19 cellular contexts compared by ENCODE assay signal in the genomic region with DNA sequence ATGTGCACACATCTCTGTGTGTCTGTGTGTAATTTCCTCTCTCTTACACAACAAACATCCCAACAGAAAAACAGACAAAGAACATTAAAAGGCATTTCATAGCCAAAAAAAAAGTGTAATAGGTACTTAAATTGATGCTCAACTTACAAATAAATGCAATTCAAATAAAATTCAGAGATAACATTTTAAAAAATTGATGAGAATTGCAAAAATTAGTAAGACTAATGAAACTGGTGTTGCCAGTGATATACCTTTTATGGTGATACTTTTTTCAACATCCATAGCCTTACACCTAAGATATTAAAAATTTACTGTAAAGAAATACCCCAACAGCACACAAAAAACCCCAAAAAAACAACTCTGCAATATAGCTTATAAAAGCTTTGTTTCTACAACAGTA.
"Had no signal": no experiment of that assay in that cellular context is flagged by ENCODE, and none has a peak within 500 bp of the region (broad histone marks: within the 10 kb centered on the region; RNA-seq: fewer than 3 reads in every experiment).

No MANE protein-coding gene starts in this region.

- H3K4me1 ChIP-seq: esophagus muscularis mucosa, foreskin keratinocyte, gastroesophageal sphincter, heart left ventricle, left lung, lower lobe of right lung had no signal

- FAIRE-seq: colon, endothelial cell of umbilical vein, keratinocyte had no signal

- ATAC-seq: foreskin keratinocyte, gastroesophageal sphincter, heart left ventricle, left cardiac atrium, left lung, left ventricle myocardium superior, lower lobe of right lung, mucosa of descending colon had no signal

- H3K4me3 ChIP-seq: coronary artery, dorsolateral prefrontal cortex, esophagus muscularis mucosa, gastroesophageal sphincter, heart left ventricle, left lung, lower lobe of right lung, mucosa of descending colon had no signal

- H3K27ac ChIP-seq: coronary artery, dorsolateral prefrontal cortex, esophagus muscularis mucosa, foreskin keratinocyte, gastroesophageal sphincter, heart left ventricle, left lung, lower lobe of right lung had no signal

- DNase-seq: dermis blood vessel endothelial cell; dorsolateral prefrontal cortex; effector CD4-positive, alpha-beta T cell; effector memory CD4-positive, alpha-beta T cell; foreskin keratinocyte; heart left ventricle; hippocampal formation; left cardiac atrium; left lung; left ventricle myocardium superior; lower lobe of right lung; mesenchymal stem cell; mucosa of descending colon had no signal

- H3K27me3 ChIP-seq: dorsolateral prefrontal cortex, esophagus muscularis mucosa, foreskin keratinocyte, gastroesophageal sphincter, heart left ventricle, left lung had no signal

- H3K9me3 ChIP-seq: esophagus muscularis mucosa, gastroesophageal sphincter, heart left ventricle, left lung, lower lobe of right lung, mucosa of descending colon had no signal
